Comparison of ENCODE assay signal across 15 cellular contexts in genomic region chr7:50655020-50655419, GRCh38.
"Had no signal": no experiment of that assay in that cellular context is flagged by ENCODE, and none has a peak within 500 bp of the region (broad histone marks: within the 10 kb centered on the region; RNA-seq: fewer than 3 reads in every experiment).

No MANE protein-coding gene starts in this region.

- H3K27ac ChIP-seq: VCaP had no signal

- ATAC-seq: body of pancreas; effector memory CD8-positive, alpha-beta T cell; left lung; sciatic nerve had no signal

- DNase-seq: activated CD4-positive, alpha-beta memory T cell treated with anti-CD3 and anti-CD28 coated beads, Interleukin-2, amount 10 ng/mL, durations not matched to agents 7 days and 5 days; activated naive CD4-positive, alpha-beta T cell treated with anti-CD3 and anti-CD28 coated beads, Interleukin-2, amount 10 ng/mL, durations not matched to agents 7 days and 5 days; body of pancreas; effector memory CD8-positive, alpha-beta T cell; erythroblast; glutamatergic neuron; left lung; naive B cell; posterior cingulate gyrus; stimulated activated CD4-positive, alpha-beta T cell treated with anti-CD3 and anti-CD28 coated beads, Interleukin-4, amount 100 ng/mL, for 1 hour; stimulated activated CD8-positive, alpha-beta memory T cell treated with anti-CD3 and anti-CD28 coated beads, Interleukin-4, amount 100 ng/mL, for 48 hours; T1000 had no signal

- H3K9me3 ChIP-seq: adrenal gland, body of pancreas, left lung had no signal

- H3K27me3 ChIP-seq: adrenal gland, body of pancreas, left lung had no signal

- H3K4me3 ChIP-seq: adrenal gland, body of pancreas, left lung had no signal
